8 cellular contexts compared by ENCODE assay signal in the genomic region with DNA sequence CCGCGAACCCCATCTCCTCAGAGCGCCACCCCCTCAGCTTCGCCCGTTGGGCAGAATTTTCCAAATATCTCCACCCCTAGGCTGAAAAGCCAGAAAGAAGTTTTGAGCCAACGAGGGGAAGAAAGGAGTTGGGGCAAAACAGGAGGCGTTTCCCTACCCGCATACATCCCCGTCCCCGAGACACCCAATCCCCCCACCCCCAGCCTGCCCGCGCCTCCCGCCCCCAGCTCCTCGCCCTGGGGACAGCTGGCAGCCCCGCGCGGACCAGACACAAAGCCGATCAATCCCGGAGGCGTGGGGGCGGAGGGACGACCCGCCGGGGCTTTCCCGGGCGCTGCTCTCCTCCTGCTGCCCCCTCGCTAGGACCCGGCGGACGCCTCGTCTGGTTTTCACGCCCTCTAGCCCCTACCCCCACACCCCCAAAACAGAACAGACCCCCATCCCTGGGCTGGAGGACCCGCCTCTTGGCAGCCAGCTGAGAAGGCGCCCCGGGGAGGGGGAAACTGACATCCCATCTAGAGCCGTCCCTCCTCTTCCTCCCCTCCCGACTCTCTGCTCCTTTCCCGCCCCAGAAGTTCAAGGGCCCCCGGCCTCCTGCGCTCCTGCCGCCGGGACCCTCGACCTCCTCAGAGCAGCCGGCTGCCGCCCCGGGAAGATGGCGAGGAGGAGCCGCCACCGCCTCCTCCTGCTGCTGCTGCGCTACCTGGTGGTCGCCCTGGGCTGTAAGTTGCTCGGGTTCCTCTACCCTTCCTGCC. TPM values are rescaled to one million over a fixed set of nuclear protein-coding genes. Genes with fewer than 3 reads are reported as not detected.
DNase-seq lines count a peak whose midpoint lies in the region; ATAC-seq, FAIRE-seq and TF ChIP-seq lines count a peak whose summit lies in the region.

A gene with protein sequence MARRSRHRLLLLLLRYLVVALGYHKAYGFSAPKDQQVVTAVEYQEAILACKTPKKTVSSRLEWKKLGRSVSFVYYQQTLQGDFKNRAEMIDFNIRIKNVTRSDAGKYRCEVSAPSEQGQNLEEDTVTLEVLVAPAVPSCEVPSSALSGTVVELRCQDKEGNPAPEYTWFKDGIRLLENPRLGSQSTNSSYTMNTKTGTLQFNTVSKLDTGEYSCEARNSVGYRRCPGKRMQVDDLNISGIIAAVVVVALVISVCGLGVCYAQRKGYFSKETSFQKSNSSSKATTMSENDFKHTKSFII (plus strand): TSS at position 92 of the 755 bp plus-strand sequence. CDS start 564 bp downstream, at position 656.

- intact Hi-C loops in left cardiac atrium (cut with DNase I): no loop called here

- H3K27ac Mint-ChIP-seq in activated naive CD8-positive, alpha-beta T cell treated with anti-CD3 and anti-CD28 coated beads, Interleukin-2, amount 10 ng/mL, durations not matched to agents 7 days and 5 days: peak within 1 kb of the TSS; percentile 22
- H3K27ac Mint-ChIP-seq in progenitor cell of endocrine pancreas: peak within 1 kb of the TSS; percentile 33

- no peaks in the 10 kb centered on the region for H3K9me3 Mint-ChIP-seq in activated naive CD8-positive, alpha-beta T cell treated with anti-CD3 and anti-CD28 coated beads, Interleukin-2, amount 10 ng/mL, durations not matched to agents 7 days and 5 days
- H3K9me3 Mint-ChIP-seq in progenitor cell of endocrine pancreas (ENCODE audit: low read depth): no peaks in the 10 kb centered on the region

- no peak for TF ChIP-seq POLR2A in Peyer's patch (IDR thresholded peaks at IDR 0.05)

- H3K36me3 Mint-ChIP-seq in activated naive CD8-positive, alpha-beta T cell treated with anti-CD3 and anti-CD28 coated beads, Interleukin-2, amount 10 ng/mL, durations not matched to agents 7 days and 5 days: no peaks in the 10 kb centered on the region
- H3K36me3 Mint-ChIP-seq in progenitor cell of endocrine pancreas (ENCODE audit: insufficient read depth): no peaks in the 10 kb centered on the region

- POLR2A ChIA-PET in activated naive CD8-positive, alpha-beta T cell treated with anti-CD3 and anti-CD28 coated beads, Interleukin-2, amount 10 ng/mL, durations not matched to agents 7 days and 5 days (lab: Charles Lee): no interaction called here

- peaks cover 12% of the 10 kb centered on the region for H3K4me1 Mint-ChIP-seq in activated naive CD8-positive, alpha-beta T cell treated with anti-CD3 and anti-CD28 coated beads, Interleukin-2, amount 10 ng/mL, durations not matched to agents 7 days and 5 days
- H3K4me1 Mint-ChIP-seq in progenitor cell of endocrine pancreas (ENCODE audit: low read depth): peaks cover 6% of the 10 kb centered on the region

- peak within 1 kb of the TSS; percentile 45 to 80 (median 77) for H3K27ac ChIP-seq in Peyer's patch

- H3K27me3 Mint-ChIP-seq in activated naive CD8-positive, alpha-beta T cell treated with anti-CD3 and anti-CD28 coated beads, Interleukin-2, amount 10 ng/mL, durations not matched to agents 7 days and 5 days: peaks cover 42% of the 10 kb centered on the region
- H3K27me3 Mint-ChIP-seq in progenitor cell of endocrine pancreas: peaks cover 62% of the 10 kb centered on the region

- DNase-seq in Peyer's patch (peak; percentile 50 to 73 (median 57)), left cardiac atrium (peak; percentile 61), progenitor cell of endocrine pancreas (ENCODE audit: low spot score, unreplicated experiment) (peak; percentile 42), foreskin melanocyte (no peak)
- peak; percentile 69 for DNase-seq in activated naive CD8-positive, alpha-beta T cell treated with anti-CD3 and anti-CD28 coated beads, Interleukin-2, amount 10 ng/mL, durations not matched to agents 7 days and 5 days

- no peaks in the 10 kb centered on the region for H3K9me3 ChIP-seq in Peyer's patch

- peak within 1 kb of the TSS; percentile 51 to 63 (median 60) for H3K4me3 ChIP-seq in Peyer's patch

- no peaks in the 10 kb centered on the region for H3K36me3 ChIP-seq in Peyer's patch

- H3K27me3 ChIP-seq in Peyer's patch: no peaks in the 10 kb centered on the region

- H3K4me1 ChIP-seq in Peyer's patch: peaks cover 0 to 5% (median 2%) of the 10 kb centered on the region in 4 donors

- peak within 1 kb of the TSS; percentile 72 for H3K4me3 Mint-ChIP-seq in activated naive CD8-positive, alpha-beta T cell treated with anti-CD3 and anti-CD28 coated beads, Interleukin-2, amount 10 ng/mL, durations not matched to agents 7 days and 5 days
- H3K4me3 Mint-ChIP-seq in progenitor cell of endocrine pancreas (ENCODE audit: low read depth): peak within 1 kb of the TSS; percentile 68

- peak; percentile 72 for FAIRE-seq in A204.1 (lab: Jason Lieb, UNC)

- peak; percentile 60 for ATAC-seq in GM18519 (IDR thresholded peaks at IDR 0.05; ENCODE audit: low FRiP score, unreplicated experiment)
- ATAC-seq in HG03039 (IDR thresholded peaks at IDR 0.05; ENCODE audit: unreplicated experiment): peak; percentile 55
- ATAC-seq in activated naive CD8-positive, alpha-beta T cell treated with anti-CD3 and anti-CD28 coated beads, Interleukin-2, amount 10 ng/mL, durations not matched to agents 7 days and 5 days (ENCODE audit: low read depth): peak; percentile 83
- ATAC-seq in left cardiac atrium: peak; percentile 83 to 90

- TF ChIP-seq CTCF in Peyer's patch (IDR thresholded peaks at IDR 0.05): peak in 2 of 6 experiments; percentile 10 to 28
- peak; percentile 52 for TF ChIP-seq CTCF in progenitor cell of endocrine pancreas (IDR thresholded peaks at IDR 0.05; ENCODE audit: unreplicated experiment)

RNA-seq across cellular contexts. Expression of the gene that starts here (rescaled TPM):
- total RNA-seq in Peyer's patch (10 to 100 TPM in 2 of 4 donors, 1 to 10 TPM in 2; 4.2 to 23.1 (median 9.2) TPM), left cardiac atrium (10 to 100 TPM; 35.9 to 41.8 TPM), progenitor cell of endocrine pancreas (2.2 and 2.4 TPM in 2 replicates)
- total RNA-seq in activated naive CD8-positive, alpha-beta T cell treated with anti-CD3 and anti-CD28 coated beads, Interleukin-2, amount 10 ng/mL, durations not matched to agents 7 days and 5 days: 1 to 10 TPM in 1 of 2 experiments, under 1 TPM in 1; 0.33 to 1.2 TPM
